In the genomic region with DNA sequence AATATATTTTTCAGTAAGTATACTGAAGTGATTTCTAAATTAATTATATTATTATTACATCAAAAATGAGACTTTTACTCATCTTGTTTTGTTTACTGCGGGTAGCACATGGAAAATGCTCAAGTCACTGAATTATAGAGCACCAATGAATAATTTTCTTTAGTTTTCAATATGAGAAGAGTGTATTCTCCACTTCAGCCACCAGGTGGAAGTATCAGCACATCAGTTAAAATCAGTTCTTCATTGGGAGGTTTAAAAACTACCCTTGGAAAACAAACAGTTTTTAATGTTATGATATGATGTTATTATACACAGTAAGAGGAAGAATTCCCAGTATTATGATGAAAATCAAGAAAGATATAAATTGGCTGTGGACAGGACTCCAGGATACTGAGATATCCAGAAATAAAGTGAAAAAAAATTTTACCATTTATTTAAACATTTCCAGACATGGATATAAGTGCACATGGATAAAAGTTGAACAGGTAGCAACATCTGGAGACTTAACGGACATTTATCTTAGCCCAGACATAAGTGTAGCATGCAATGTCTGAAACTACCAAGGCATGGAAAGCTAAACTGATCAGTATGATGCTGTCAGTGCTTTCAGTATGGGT, we compare ENCODE assay signal across 1 cellular context.
TF ChIP-seq lines count a peak whose summit lies in the region.

No MANE protein-coding gene starts in this region.

TF ChIP-seq in GM23338, 12 proteins besides CTCF, POLR2A, EP300 and RAD21 (continued from another document):
- TF ChIP-seq, protein P1, sequence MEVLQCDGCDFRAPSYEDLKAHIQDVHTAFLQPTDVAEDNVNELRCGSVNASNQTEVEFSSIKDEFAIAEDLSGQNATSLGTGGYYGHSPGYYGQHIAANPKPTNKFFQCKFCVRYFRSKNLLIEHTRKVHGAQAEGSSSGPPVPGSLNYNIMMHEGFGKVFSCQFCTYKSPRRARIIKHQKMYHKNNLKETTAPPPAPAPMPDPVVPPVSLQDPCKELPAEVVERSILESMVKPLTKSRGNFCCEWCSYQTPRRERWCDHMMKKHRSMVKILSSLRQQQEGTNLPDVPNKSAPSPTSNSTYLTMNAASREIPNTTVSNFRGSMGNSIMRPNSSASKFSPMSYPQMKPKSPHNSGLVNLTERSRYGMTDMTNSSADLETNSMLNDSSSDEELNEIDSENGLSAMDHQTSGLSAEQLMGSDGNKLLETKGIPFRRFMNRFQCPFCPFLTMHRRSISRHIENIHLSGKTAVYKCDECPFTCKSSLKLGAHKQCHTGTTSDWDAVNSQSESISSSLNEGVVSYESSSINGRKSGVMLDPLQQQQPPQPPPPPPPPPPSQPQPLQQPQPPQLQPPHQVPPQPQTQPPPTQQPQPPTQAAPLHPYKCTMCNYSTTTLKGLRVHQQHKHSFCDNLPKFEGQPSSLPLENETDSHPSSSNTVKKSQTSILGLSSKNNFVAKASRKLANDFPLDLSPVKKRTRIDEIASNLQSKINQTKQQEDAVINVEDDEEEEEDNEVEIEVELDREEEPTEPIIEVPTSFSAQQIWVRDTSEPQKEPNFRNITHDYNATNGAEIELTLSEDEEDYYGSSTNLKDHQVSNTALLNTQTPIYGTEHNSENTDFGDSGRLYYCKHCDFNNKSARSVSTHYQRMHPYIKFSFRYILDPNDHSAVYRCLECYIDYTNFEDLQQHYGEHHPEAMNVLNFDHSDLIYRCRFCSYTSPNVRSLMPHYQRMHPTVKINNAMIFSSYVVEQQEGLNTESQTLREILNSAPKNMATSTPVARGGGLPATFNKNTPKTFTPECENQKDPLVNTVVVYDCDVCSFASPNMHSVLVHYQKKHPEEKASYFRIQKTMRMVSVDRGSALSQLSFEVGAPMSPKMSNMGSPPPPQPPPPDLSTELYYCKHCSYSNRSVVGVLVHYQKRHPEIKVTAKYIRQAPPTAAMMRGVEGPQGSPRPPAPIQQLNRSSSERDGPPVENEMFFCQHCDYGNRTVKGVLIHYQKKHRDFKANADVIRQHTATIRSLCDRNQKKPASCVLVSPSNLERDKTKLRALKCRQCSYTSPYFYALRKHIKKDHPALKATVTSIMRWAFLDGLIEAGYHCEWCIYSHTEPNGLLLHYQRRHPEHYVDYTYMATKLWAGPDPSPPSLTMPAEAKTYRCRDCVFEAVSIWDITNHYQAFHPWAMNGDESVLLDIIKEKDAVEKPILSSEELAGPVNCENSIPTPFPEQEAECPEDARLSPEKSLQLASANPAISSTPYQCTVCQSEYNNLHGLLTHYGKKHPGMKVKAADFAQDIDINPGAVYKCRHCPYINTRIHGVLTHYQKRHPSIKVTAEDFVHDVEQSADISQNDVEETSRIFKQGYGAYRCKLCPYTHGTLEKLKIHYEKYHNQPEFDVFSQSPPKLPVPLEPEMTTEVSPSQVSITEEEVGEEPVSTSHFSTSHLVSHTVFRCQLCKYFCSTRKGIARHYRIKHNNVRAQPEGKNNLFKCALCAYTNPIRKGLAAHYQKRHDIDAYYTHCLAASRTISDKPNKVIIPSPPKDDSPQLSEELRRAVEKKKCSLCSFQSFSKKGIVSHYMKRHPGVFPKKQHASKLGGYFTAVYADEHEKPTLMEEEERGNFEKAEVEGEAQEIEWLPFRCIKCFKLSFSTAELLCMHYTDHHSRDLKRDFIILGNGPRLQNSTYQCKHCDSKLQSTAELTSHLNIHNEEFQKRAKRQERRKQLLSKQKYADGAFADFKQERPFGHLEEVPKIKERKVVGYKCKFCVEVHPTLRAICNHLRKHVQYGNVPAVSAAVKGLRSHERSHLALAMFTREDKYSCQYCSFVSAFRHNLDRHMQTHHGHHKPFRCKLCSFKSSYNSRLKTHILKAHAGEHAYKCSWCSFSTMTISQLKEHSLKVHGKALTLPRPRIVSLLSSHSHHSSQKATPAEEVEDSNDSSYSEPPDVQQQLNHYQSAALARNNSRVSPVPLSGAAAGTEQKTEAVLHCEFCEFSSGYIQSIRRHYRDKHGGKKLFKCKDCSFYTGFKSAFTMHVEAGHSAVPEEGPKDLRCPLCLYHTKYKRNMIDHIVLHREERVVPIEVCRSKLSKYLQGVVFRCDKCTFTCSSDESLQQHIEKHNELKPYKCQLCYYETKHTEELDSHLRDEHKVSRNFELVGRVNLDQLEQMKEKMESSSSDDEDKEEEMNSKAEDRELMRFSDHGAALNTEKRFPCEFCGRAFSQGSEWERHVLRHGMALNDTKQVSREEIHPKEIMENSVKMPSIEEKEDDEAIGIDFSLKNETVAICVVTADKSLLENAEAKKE (CRISPR knock-in tag; IDR thresholded peaks at IDR 0.05) = no peak
- TF ChIP-seq EZH2 (IDR thresholded peaks at IDR 0.05; ENCODE audit: low read depth, unreplicated experiment) (no peak), ZNF331 (CRISPR knock-in tag; IDR thresholded peaks at IDR 0.05; ENCODE audit: low read depth) (no peak), STAT1 (IDR thresholded peaks at IDR 0.05; ENCODE audit: unreplicated experiment) (no peak)
- TF ChIP-seq, protein P2, sequence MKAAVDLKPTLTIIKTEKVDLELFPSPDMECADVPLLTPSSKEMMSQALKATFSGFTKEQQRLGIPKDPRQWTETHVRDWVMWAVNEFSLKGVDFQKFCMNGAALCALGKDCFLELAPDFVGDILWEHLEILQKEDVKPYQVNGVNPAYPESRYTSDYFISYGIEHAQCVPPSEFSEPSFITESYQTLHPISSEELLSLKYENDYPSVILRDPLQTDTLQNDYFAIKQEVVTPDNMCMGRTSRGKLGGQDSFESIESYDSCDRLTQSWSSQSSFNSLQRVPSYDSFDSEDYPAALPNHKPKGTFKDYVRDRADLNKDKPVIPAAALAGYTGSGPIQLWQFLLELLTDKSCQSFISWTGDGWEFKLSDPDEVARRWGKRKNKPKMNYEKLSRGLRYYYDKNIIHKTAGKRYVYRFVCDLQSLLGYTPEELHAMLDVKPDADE (IDR thresholded peaks at IDR 0.05) = no peak
